In genomic region chr1:1168451-1169411, GRCh38 we compare ENCODE assay signal across 20 cellular contexts. TPM values are rescaled to one million over a fixed set of nuclear protein-coding genes. Genes with fewer than 3 reads are reported as not detected.
A peak's percentile ranks its signal among the peaks of the same experiment; 100 is the strongest.
DNase-seq lines count a peak whose midpoint lies in the region; ATAC-seq and TF ChIP-seq lines count a peak whose summit lies in the region.
"Had no signal": no experiment of that assay in that cellular context is flagged by ENCODE, and none has a peak within 500 bp of the region (broad histone marks: within the 10 kb centered on the region; RNA-seq: fewer than 3 reads in every experiment).

No MANE protein-coding gene starts in this region.

- H3K4me1 Mint-ChIP-seq in GM23338, result peaks cover 22% of the 10 kb centered on the region
- H3K4me1 Mint-ChIP-seq in WTC11, result peaks cover 11% of the 10 kb centered on the region

- H3K9me2 ChIP-seq in GM23338 (ENCODE audit: insufficient read depth), result no peaks in the 10 kb centered on the region

- H3K36me3 Mint-ChIP-seq in GM23338 (ENCODE audit: low read depth), result peaks cover 2% of the 10 kb centered on the region; the same call in 1 of the 3 replicates
- H3K36me3 Mint-ChIP-seq in WTC11, result no peaks in the 10 kb centered on the region
- H3K36me3 Mint-ChIP-seq: activated naive CD4-positive, alpha-beta T cell treated with anti-CD3 and anti-CD28 coated beads, Interleukin-2, amount 50 U/mL, for 24 hours; naive thymus-derived CD8-positive, alpha-beta T cell; T-cell had no signal

- H3K4me3 ChIP-seq in GM23338 (no peak overlapping the region), mucosa of rectum (ENCODE audit: low read length in 2 of 2) (no peak overlapping the region)
- H3K4me3 ChIP-seq: MG63, thoracic aorta had no signal

- no peaks in the 10 kb centered on the region for H4K20me1 ChIP-seq in GM23338 (replicated peaks; ENCODE audit: insufficient read depth)

- no peaks in the 10 kb centered on the region for H3K9me3 ChIP-seq in mucosa of rectum (ENCODE audit: control insufficient read depth in 2 of 2, low read length in 2 of 2)
- H3K9me3 ChIP-seq: MG63, thoracic aorta had no signal

- H2AFZ ChIP-seq in GM23338, result no peak overlapping the region

- TF ChIP-seq CTCF in GM23338 (conservative IDR thresholded peaks at IDR 0.05; ENCODE audit: low read depth in 2 of 2) (no peak), WTC11 (IDR thresholded peaks at IDR 0.05) (no peak)

- peaks cover 20% of the 10 kb centered on the region for H3K27me3 Mint-ChIP-seq in GM23338 (ENCODE audit: insufficient read depth, low read depth, poor library complexity)
- H3K27me3 Mint-ChIP-seq in WTC11 (ENCODE audit: low read depth), result peaks cover 7% of the 10 kb centered on the region
- H3K27me3 Mint-ChIP-seq: progenitor cell of endocrine pancreas had no signal

- H3K27me3 ChIP-seq in GM23338 (ENCODE audit: insufficient read depth) (no peaks in the 10 kb centered on the region), mucosa of rectum (ENCODE audit: control insufficient read depth in 2 of 2, insufficient read depth in 2 of 2, low read length in 2 of 2) (peaks cover 2 to 7% of the 10 kb centered on the region in 2 donors)

- DNase-seq in GM23338 (ENCODE audit: low spot score), result peak; percentile 2
- peak; percentile 11 for DNase-seq in WTC11 (ENCODE audit: low spot score)
- no peak for DNase-seq in medulla oblongata (ENCODE audit: extremely low spot score)
- DNase-seq in NCI-H526 treated with DMSO at 0.1 percent for 48 hours (lab: John Stamatoyannopoulos, UW), result no peak
- DNase-seq: activated CD4-positive, alpha-beta T cell treated with anti-CD3 and anti-CD28 coated beads, Interleukin-2, amount 50 U/mL, for 48 hours; activated T-cell treated with anti-CD3 and anti-CD28 coated beads, Interleukin-2, amount 50 U/mL, for 1 hour; GF-D8; MG63; NCI-H1694 treated with DMSO at 0.1 percent for 48 hours; NCI-H345; NK-92 treated with Interleukin-12 subunit alpha and Interleukin-12 subunit beta, amount 100 ng/mL, for 24 hours; T-cell had no signal

- 0 out of 2 replicates have a peak, but pooled peaks cover 11% of the 10 kb centered on the region for H3F3A ChIP-seq in GM23338 (replicated peaks; ENCODE audit: low read depth)

- H3K4me1 ChIP-seq in GM23338 (ENCODE audit: insufficient read depth) (peaks cover 15% of the 10 kb centered on the region; the same call in 1 of the 2 replicates), mucosa of rectum (ENCODE audit: control insufficient read depth in 2 of 2, insufficient read depth in 2 of 2, low read length in 2 of 2) (peaks cover 12 to 28% of the 10 kb centered on the region in 2 donors)

- H3K9ac ChIP-seq in mucosa of rectum (ENCODE audit: low read depth in 1 of 2, low read length in 2 of 2), result no peak overlapping the region

- CTCF ChIA-PET in WTC11 (lab: Charles Lee), result interaction anchor here (0.8 to 1.1 kb wide), 2 partner anchors 11 to 12 kb away, joined by 3 to 5 read pairs; no protein-coding TSS in a partner anchor

- H3K27ac ChIP-seq in GM23338 (ENCODE audit: low read depth) (no peak overlapping the region), mucosa of rectum (ENCODE audit: low read depth in 2 of 2, low read length in 2 of 2) (peak overlapping the region; percentile 38 to 61)
- H3K27ac ChIP-seq: thoracic aorta had no signal

- POLR2A ChIA-PET in WTC11 (lab: Charles Lee), result interaction anchor here (0.6 kb wide), 1 partner anchor 12 kb away, joined by 3 read pairs; no protein-coding TSS in a partner anchor

- no peak overlapping the region for H3K27ac Mint-ChIP-seq in GM23338
- no peak overlapping the region for H3K27ac Mint-ChIP-seq in WTC11
- H3K27ac Mint-ChIP-seq: activated naive CD4-positive, alpha-beta T cell treated with anti-CD3 and anti-CD28 coated beads, Interleukin-2, amount 50 U/mL, for 24 hours; dendritic cell treated with granulocyte-macrophage colony-stimulating factor and Interleukin-4, amounts not matched to agents 40 ng/mL and 50 ng/mL, for 4 days; naive thymus-derived CD8-positive, alpha-beta T cell; progenitor cell of endocrine pancreas; T-cell had no signal

- H3K4me3 Mint-ChIP-seq in GM23338, result no peak overlapping the region
- H3K4me3 Mint-ChIP-seq in WTC11, result no peak overlapping the region
- H3K4me3 Mint-ChIP-seq: activated naive CD4-positive, alpha-beta T cell treated with anti-CD3 and anti-CD28 coated beads, Interleukin-2, amount 50 U/mL, for 24 hours; dendritic cell treated with granulocyte-macrophage colony-stimulating factor and Interleukin-4, amounts not matched to agents 40 ng/mL and 50 ng/mL, for 4 days; naive thymus-derived CD8-positive, alpha-beta T cell; T-cell had no signal

- H3K9me3 Mint-ChIP-seq in GM23338 (no peaks in the 10 kb centered on the region), WTC11 (no peaks in the 10 kb centered on the region)
- H3K9me3 Mint-ChIP-seq: activated naive CD4-positive, alpha-beta T cell treated with anti-CD3 and anti-CD28 coated beads, Interleukin-2, amount 50 U/mL, for 24 hours; dendritic cell treated with granulocyte-macrophage colony-stimulating factor and Interleukin-4, amounts not matched to agents 40 ng/mL and 50 ng/mL, for 4 days; naive thymus-derived CD8-positive, alpha-beta T cell; T-cell had no signal

- peaks cover 8% of the 10 kb centered on the region; the same call in 1 of the 2 replicates for H3K79me2 ChIP-seq in GM23338 (replicated peaks; ENCODE audit: insufficient read depth)

- H3K36me3 ChIP-seq in GM23338 (ENCODE audit: insufficient read depth), result no peaks in the 10 kb centered on the region
- no peaks in the 10 kb centered on the region for H3K36me3 ChIP-seq in mucosa of rectum (ENCODE audit: control insufficient read depth in 2 of 2, insufficient read depth in 2 of 2, low read length in 2 of 2)
- H3K36me3 ChIP-seq: MG63, thoracic aorta had no signal

- no peak overlapping the region for H3K4me2 ChIP-seq in GM23338

- ATAC-seq in GM23338, result no peak
- ATAC-seq in WTC11, result no peak
- ATAC-seq in HG03460 (IDR thresholded peaks at IDR 0.05; ENCODE audit: unreplicated experiment), result no peak
- ATAC-seq: naive thymus-derived CD8-positive, alpha-beta T cell; T-cell had no signal

TF ChIP-seq in GM23338, 12 proteins besides CTCF, POLR2A, EP300 and RAD21 (continues in another document):
- no peak for TF ChIP-seq ETS1 (IDR thresholded peaks at IDR 0.05)
- no peak for TF ChIP-seq EZH2phosphoT487 (IDR thresholded peaks at IDR 0.05; ENCODE audit: unreplicated experiment)
- no peak for TF ChIP-seq POLR2AphosphoS5 (IDR thresholded peaks at IDR 0.05; ENCODE audit: low read depth)
- no peak for TF ChIP-seq EZH2 (IDR thresholded peaks at IDR 0.05; ENCODE audit: low read depth, unreplicated experiment)
- TF ChIP-seq ZNF331 (CRISPR knock-in tag; IDR thresholded peaks at IDR 0.05; ENCODE audit: low read depth), result no peak
- TF ChIP-seq STAT1 (IDR thresholded peaks at IDR 0.05; ENCODE audit: unreplicated experiment), result no peak
- no peak for TF ChIP-seq NANOG (IDR thresholded peaks at IDR 0.05; ENCODE audit: borderline replicate concordance)
- no peak for TF ChIP-seq JUNB (IDR thresholded peaks at IDR 0.05; ENCODE audit: unreplicated experiment)
- TF ChIP-seq CREB1 (CRISPR knock-in tag; IDR thresholded peaks at IDR 0.05; ENCODE audit: low read depth), result no peak
- no peak for TF ChIP-seq ZNF114 (CRISPR knock-in tag; IDR thresholded peaks at IDR 0.05)

TF ChIP-seq in WTC11, 78 proteins besides CTCF, POLR2A, EP300 and RAD21 (continues in another document):
- TF ChIP-seq ATF3 (CRISPR knock-in tag; conservative IDR thresholded peaks at IDR 0.05) (no peak), ZNF219 (CRISPR knock-in tag; IDR thresholded peaks at IDR 0.05; ENCODE audit: borderline replicate concordance) (no peak), JUN (CRISPR knock-in tag; IDR thresholded peaks at IDR 0.05) (no peak), STAT6 (CRISPR knock-in tag; conservative IDR thresholded peaks at IDR 0.05; ENCODE audit: low read depth) (no peak), ZNF396 (CRISPR knock-in tag; IDR thresholded peaks at IDR 0.05; ENCODE audit: borderline replicate concordance) (no peak), GABPB1 (CRISPR knock-in tag; IDR thresholded peaks at IDR 0.05) (no peak), SP1 (CRISPR knock-in tag; conservative IDR thresholded peaks at IDR 0.05) (no peak)

RNA-seq across cellular contexts. Expression of gene TTLL10, which starts 4.9 kb away (rescaled TPM):
- total RNA-seq in GM23338 (2014; rRNA removed; shearing (Covaris generic)), result 0.45 TPM in 1 of 2 replicates, not detected in the other
- not detected in 2 replicates for polyA plus RNA-seq in GM23338 (2016; fragmentation: Nextera tagmentation; extraction: Ambion mirVana)
- total RNA-seq in WTC11 (2021), result 0.78 to 1.1 TPM (median 1.1 TPM) in 3 replicates
- total RNA-seq: lung microvascular endothelial cell; naive thymus-derived CD8-positive, alpha-beta T cell; thoracic aorta had no signal
- polyA plus RNA-seq: naive thymus-derived CD8-positive, alpha-beta T cell had no signal

RNA-seq across cellular contexts. Expression of gene TNFRSF18, which starts 37.7 kb away (rescaled TPM):
- total RNA-seq in GM23338 (2014; rRNA removed; shearing (Covaris generic)), result 0.58 and 1.5 TPM in 2 replicates
- polyA plus RNA-seq in GM23338 (2016; fragmentation: Nextera tagmentation; extraction: Ambion mirVana), result 0.56 and 1.1 TPM in 2 replicates
- total RNA-seq in WTC11 (2021), result 0.83 to 1.2 TPM (median 1.1 TPM) in 3 replicates

RNA-seq across cellular contexts. Expression of gene TNFRSF4, which starts 45.2 kb away (rescaled TPM):
- total RNA-seq in GM23338 (2014; rRNA removed; shearing (Covaris generic)), result not detected in 2 replicates
- not detected in 2 replicates for polyA plus RNA-seq in GM23338 (2016; fragmentation: Nextera tagmentation; extraction: Ambion mirVana)
- total RNA-seq in WTC11 (2021), result 0.18 to 0.33 TPM in 2 of 3 replicates, not detected in the other

RNA-seq across cellular contexts. Expression of gene C1orf159, which starts 52.8 kb away (rescaled TPM):
- 21.3 and 21.5 TPM in 2 replicates for total RNA-seq in GM23338 (2014; rRNA removed; shearing (Covaris generic))
- 9.6 and 9.9 TPM in 2 replicates for polyA plus RNA-seq in GM23338 (2016; fragmentation: Nextera tagmentation; extraction: Ambion mirVana)
- total RNA-seq in WTC11 (2021), result 13.9 to 17.8 TPM (median 14.0 TPM) in 3 replicates

Comparison
In these comparisons a context has a peak if more than half of its experiments do, and no peak if none do; other contexts are left out.
1. DNase-seq: peak in GM23338 (single experiment) and WTC11 (single experiment); none in medulla oblongata (single experiment) and NCI-H526 treated with DMSO at 0.1 percent for 48 hours (single experiment).